Comparison of ENCODE assay signal across 8 cellular contexts in the genomic region with DNA sequence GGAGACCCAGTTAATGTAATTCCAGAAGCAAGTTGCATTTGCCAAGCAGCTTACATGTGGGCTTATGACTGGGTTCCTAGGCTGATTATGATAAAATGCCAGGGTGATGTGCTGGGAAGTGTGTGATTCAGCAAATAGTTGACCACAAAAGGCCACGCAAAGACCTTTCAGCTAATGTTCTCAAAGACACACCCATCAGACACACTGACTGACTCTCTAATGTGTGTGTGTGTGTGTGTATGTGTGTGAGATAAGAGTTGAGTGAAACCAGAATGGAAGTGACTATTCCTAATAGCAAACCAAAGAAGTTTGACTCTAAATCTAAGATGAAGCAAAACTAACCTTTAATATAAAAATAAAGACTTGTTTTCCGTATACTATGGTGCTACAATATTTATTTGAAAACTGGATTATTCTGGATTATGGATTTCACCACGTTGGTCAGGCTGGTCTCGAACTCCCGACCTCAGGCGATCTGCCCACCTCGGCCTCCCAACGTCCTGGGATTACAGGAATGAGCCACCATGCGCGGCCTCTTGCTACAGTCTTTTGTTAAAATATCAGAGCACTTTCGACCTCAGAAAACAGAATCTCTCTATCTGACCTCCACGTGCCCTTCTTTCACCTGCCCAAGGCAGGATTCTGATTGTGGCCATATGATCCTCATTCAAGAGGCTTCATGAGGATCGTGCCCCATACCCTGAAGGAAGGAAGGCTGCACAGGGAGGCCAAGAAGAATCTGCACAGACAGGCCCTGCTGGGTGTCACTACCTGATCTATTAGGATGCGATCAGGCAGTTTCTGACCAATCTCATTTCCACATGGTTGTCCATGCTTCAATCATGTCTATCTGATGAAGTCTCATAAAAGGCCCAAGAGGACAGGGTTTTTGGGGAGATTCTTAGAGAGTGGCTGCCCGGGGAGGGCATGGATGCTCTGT.
DNase-seq lines count a peak whose midpoint lies in the region; TF ChIP-seq lines count a peak whose summit lies in the region.
"Had no signal": no experiment of that assay in that cellular context is flagged by ENCODE, and none has a peak within 500 bp of the region (broad histone marks: within the 10 kb centered on the region; RNA-seq: fewer than 3 reads in every experiment).

No MANE protein-coding gene starts in this region.

- no peaks in the 10 kb centered on the region for H3K9me3 ChIP-seq in GM23248 (ENCODE audit: low read depth)
- H3K9me3 ChIP-seq: lower lobe of right lung had no signal

- peak overlapping the region; percentile 36; the same call in 1 of the 2 replicates for H3K9ac ChIP-seq in GM23248

- no peaks in the 10 kb centered on the region for H3K79me2 ChIP-seq in GM23248 (ENCODE audit: insufficient read depth)

- H3K4me2 ChIP-seq in GM23248 (ENCODE audit: unreplicated experiment) = peak overlapping the region; percentile 47

- DNase-seq in GM23248 (peak; percentile 99), RPMI8226 (peak; percentile 76), epithelial cell of esophagus (ENCODE audit: low read depth) (peak; percentile 99), skeletal muscle cell (ENCODE audit: low read depth) (peak; percentile 99), SIG-M5 treated with dmso at 0.1 percent for 504 hours (lab: John Stamatoyannopoulos, UW; ENCODE audit: unreplicated experiment) (no peak), NCI-H1417 (lab: John Stamatoyannopoulos, UW) (no peak)
- DNase-seq in effector CD4-positive, alpha-beta T cell = no peak
- DNase-seq: lower lobe of right lung had no signal

- in situ Hi-C loops in GM23248 (cut with MboI) = no loop called here

- no peaks in the 10 kb centered on the region for H3K27me3 ChIP-seq in GM23248 (replicated peaks; ENCODE audit: insufficient read depth)

- H3K4me3 ChIP-seq in GM23248 (no peak overlapping the region), epithelial cell of esophagus (ENCODE audit: low read length) (no peak overlapping the region), skeletal muscle cell (ENCODE audit: low read depth, low read length) (no peak overlapping the region)
- H3K4me3 ChIP-seq: lower lobe of right lung had no signal

- H4K20me1 ChIP-seq in GM23248 (ENCODE audit: insufficient read depth) = no peaks in the 10 kb centered on the region

- WGBS in GM23248 (ENCODE audit: low coverage in 1 of 2, low lambda C conversion rate in 2 of 2, missing lambda C conversion rate in 2 of 2), 2 experiments = 75 to 78% methylated on average over 15 of the region's 15 CpGs

- peak overlapping the region; percentile 42 for H3K27ac ChIP-seq in GM23248
- H3K27ac ChIP-seq: lower lobe of right lung had no signal

- peaks cover 4% of the 10 kb centered on the region; the same call in 1 of the 2 replicates for H3F3A ChIP-seq in GM23248 (ENCODE audit: insufficient read depth)

- H3K36me3 ChIP-seq in GM23248 (ENCODE audit: low read depth) = 0 out of 2 replicates have a peak, but pooled peaks cover 4% of the 10 kb centered on the region

- no peak overlapping the region for H2AFZ ChIP-seq in GM23248

- H3K9me2 ChIP-seq in GM23248 (ENCODE audit: insufficient read depth) = no peaks in the 10 kb centered on the region

- peaks cover 16% of the 10 kb centered on the region for H3K4me1 ChIP-seq in GM23248 (ENCODE audit: insufficient read depth)
- H3K4me1 ChIP-seq: lower lobe of right lung had no signal

- TF ChIP-seq CTCF in epithelial cell of esophagus (IDR thresholded peaks at IDR 0.05; ENCODE audit: insufficient read depth, low read depth, low read length, missing control alignments) = no peak

Comparison
In these comparisons a context has a peak if more than half of its experiments do, and no peak if none do; other contexts are left out.
1. DNase-seq: peak in GM23248 (single experiment), RPMI8226 (single experiment), epithelial cell of esophagus (single experiment) and skeletal muscle cell (single experiment); none in SIG-M5 treated with dmso at 0.1 percent for 504 hours (single experiment), effector CD4-positive, alpha-beta T cell (single experiment) and NCI-H1417 (0 of 3).